Comparison of ENCODE assay signal across 9 cellular contexts in genomic region chr9:95317893-95318211, GRCh38. TPM values are rescaled to one million over a fixed set of nuclear protein-coding genes. Genes with fewer than 3 reads are reported as not detected.
A peak's percentile ranks its signal among the peaks of the same experiment; 100 is the strongest.
DNase-seq lines count a peak whose midpoint lies in the region; ATAC-seq, FAIRE-seq and TF ChIP-seq lines count a peak whose summit lies in the region.
"Had no signal": no experiment of that assay in that cellular context is flagged by ENCODE, and none has a peak within 500 bp of the region (broad histone marks: within the 10 kb centered on the region; RNA-seq: fewer than 3 reads in every experiment).

No MANE protein-coding gene starts in this region.

- H3K4me1 Mint-ChIP-seq in central memory CD8-positive, alpha-beta T cell = peaks cover 10% of the 10 kb centered on the region

- no peaks in the 10 kb centered on the region for H3K9me3 Mint-ChIP-seq in central memory CD8-positive, alpha-beta T cell

- no peaks in the 10 kb centered on the region for H3K9me3 ChIP-seq in A673 (ENCODE audit: low read depth, low read length, poor library complexity, severe bottlenecking)
- H3K9me3 ChIP-seq in mucosa of stomach (ENCODE audit: control insufficient read depth, low read length) = no peaks in the 10 kb centered on the region

- H3K36me3 ChIP-seq in A673 (ENCODE audit: insufficient read depth, low read length, poor library complexity, severe bottlenecking) (no peaks in the 10 kb centered on the region), mucosa of stomach (ENCODE audit: control insufficient read depth, insufficient read depth, low read length) (no peaks in the 10 kb centered on the region)

- peak overlapping the region; percentile 100 for H3K27ac ChIP-seq in A673 (ENCODE audit: low read depth, low read length, poor library complexity, severe bottlenecking)

- FAIRE-seq in RCC 7860 (lab: Jason Lieb, UNC) = no peak
- FAIRE-seq: islet of Langerhans had no signal

- POLR2A ChIA-PET in A673 (lab: Charles Lee; ENCODE audit: low non-redundant PET) = no interaction called here

- H3K27me3 Mint-ChIP-seq in central memory CD8-positive, alpha-beta T cell = no peaks in the 10 kb centered on the region

- peaks cover 9% of the 10 kb centered on the region for H3K36me3 Mint-ChIP-seq in central memory CD8-positive, alpha-beta T cell (ENCODE audit: insufficient read depth)

- peak overlapping the region; percentile 88 for H3K27ac Mint-ChIP-seq in central memory CD8-positive, alpha-beta T cell (ENCODE audit: low read depth)

- TF ChIP-seq RAD21 in Ishikawa (IDR thresholded peaks at IDR 0.05; ENCODE audit: low read depth) = no peak

- BruUV-seq in A673 (replicated peaks; lab: Mats Ljungman, UMichigan) = TSS peak; percentile 99

- peak overlapping the region; percentile 92 for H3K4me3 Mint-ChIP-seq in central memory CD8-positive, alpha-beta T cell

- no peak for DNase-seq in A673 (ENCODE audit: low spot score)
- DNase-seq in central memory CD8-positive, alpha-beta T cell (ENCODE audit: low spot score in 2 of 2) = no peak
- DNase-seq in RCC 7860 (ENCODE audit: low spot score) = no peak

- H3K4me3 ChIP-seq in A673 (ENCODE audit: low read depth, low read length, poor library complexity, severe bottlenecking) (peak overlapping the region; percentile 79), mucosa of stomach (ENCODE audit: low read length) (no peak overlapping the region)

- intact Hi-C loops in A673 (cut with micrococcal nuclease; ENCODE audit: unreplicated experiment) = loop anchor here (2.0 kb wide), 1 partner anchor 193 kb away; no protein-coding TSS in a partner anchor

- ATAC-seq in central memory CD8-positive, alpha-beta T cell (replicated peaks; ENCODE audit: extremely low read depth, poor library complexity, severe bottlenecking) = no peak
- no peak for ATAC-seq in GM21723 (IDR thresholded peaks at IDR 0.05; ENCODE audit: unreplicated experiment)
- no peak for ATAC-seq in GM18511 (IDR thresholded peaks at IDR 0.05; ENCODE audit: unreplicated experiment)
- ATAC-seq in HG02840 (IDR thresholded peaks at IDR 0.05; ENCODE audit: low FRiP score, unreplicated experiment) = no peak

- TF ChIP-seq CTCF in A673 (conservative IDR thresholded peaks at IDR 0.05; ENCODE audit: low read depth, low read length) = no peak

- CTCF ChIA-PET in A673 (lab: Charles Lee) = interaction anchor here (0.7 kb wide), 1 partner anchor 648 kb away, joined by 3 read pairs; no protein-coding TSS in a partner anchor

- TF ChIP-seq EP300 in Ishikawa (IDR thresholded peaks at IDR 0.05; ENCODE audit: borderline replicate concordance) = no peak

- H3K4me1 ChIP-seq in A673 (ENCODE audit: insufficient read depth, low read length, poor library complexity, severe bottlenecking) (peaks cover 24% of the 10 kb centered on the region), mucosa of stomach (ENCODE audit: control insufficient read depth, insufficient read depth, low read length) (no peaks in the 10 kb centered on the region)

- peak overlapping the region; percentile 85 for H3K9ac ChIP-seq in mucosa of stomach (ENCODE audit: low read length)

- H3K27me3 ChIP-seq in A673 (replicated peaks; ENCODE audit: insufficient read depth, low read depth, low read length, poor library complexity) (no peaks in the 10 kb centered on the region), mucosa of stomach (ENCODE audit: control insufficient read depth, insufficient read depth, low read length) (no peaks in the 10 kb centered on the region)

TF ChIP-seq in Ishikawa, 13 proteins besides CTCF, POLR2A, EP300 and RAD21:
- TF ChIP-seq FOXM1 (IDR thresholded peaks at IDR 0.05; ENCODE audit: borderline replicate concordance, low read depth) (peak; percentile 7; the same call in 1 of the 2 replicates), ZBTB7A (IDR thresholded peaks at IDR 0.05; ENCODE audit: low read depth) (no peak)

RNA-seq across cellular contexts. Expression of gene FANCC, which starts 0.3 kb away (rescaled TPM):
- 25.3 and 28.3 TPM in 2 replicates for total RNA-seq in A673 (2021)
